ENCODE assay signal across 1 cellular context in genomic region chrX:21741378-21741777, GRCh38.
TF ChIP-seq lines count a peak whose summit lies in the region.

No MANE protein-coding gene starts in this region.

TF ChIP-seq in HepG2, 621 proteins besides CTCF, POLR2A, EP300 and RAD21 (continued from another document):
- TF ChIP-seq ZNF318 (CRISPR knock-in tag; IDR thresholded peaks at IDR 0.05) (no peak), GLMP (CRISPR knock-in tag; IDR thresholded peaks at IDR 0.05; ENCODE audit: borderline replicate concordance) (no peak), CAMTA2 (CRISPR knock-in tag; IDR thresholded peaks at IDR 0.05; ENCODE audit: borderline replicate concordance) (no peak), KLF16 (CRISPR knock-in tag; IDR thresholded peaks at IDR 0.05) (no peak), ZKSCAN1 (IDR thresholded peaks at IDR 0.05; ENCODE audit: low read length) (no peak), E2F1 (CRISPR knock-in tag; IDR thresholded peaks at IDR 0.05) (no peak), ZFYVE20 (CRISPR knock-in tag; IDR thresholded peaks at IDR 0.05; ENCODE audit: borderline replicate concordance, low read depth) (no peak), ETV6 (CRISPR knock-in tag; conservative IDR thresholded peaks at IDR 0.05) (no peak), HHEX (CRISPR knock-in tag; IDR thresholded peaks at IDR 0.05) (no peak), ZSCAN5A (CRISPR knock-in tag; IDR thresholded peaks at IDR 0.05; ENCODE audit: borderline replicate concordance) (no peak), ZNF816 (CRISPR knock-in tag; IDR thresholded peaks at IDR 0.05; ENCODE audit: borderline replicate concordance) (no peak), ZBED4 (CRISPR knock-in tag; IDR thresholded peaks at IDR 0.05; ENCODE audit: borderline replicate concordance) (no peak), SSRP1 (CRISPR knock-in tag; IDR thresholded peaks at IDR 0.05) (no peak), ETS1 (CRISPR knock-in tag; IDR thresholded peaks at IDR 0.05) (no peak), BCL6 (CRISPR knock-in tag; IDR thresholded peaks at IDR 0.05) (no peak)
